Comparison of ENCODE assay signal across 9 cellular contexts in genomic region chr3:132418916-132419315, GRCh38. TPM values are rescaled to one million over a fixed set of nuclear protein-coding genes. Genes with fewer than 3 reads are reported as not detected.
DNase-seq lines count a peak whose midpoint lies in the region; ATAC-seq, FAIRE-seq and TF ChIP-seq lines count a peak whose summit lies in the region.
"Had no signal": no experiment of that assay in that cellular context is flagged by ENCODE, and none has a peak within 500 bp of the region (broad histone marks: within the 10 kb centered on the region; RNA-seq: fewer than 3 reads in every experiment).

No MANE protein-coding gene starts in this region.

- intact Hi-C loops in heart right ventricle (cut with DNase I), result loop anchor here in 1 of 10 donors (10.0 kb wide), 1 partner anchor 164 kb away; no protein-coding TSS in a partner anchor
- intact Hi-C loops in cardiac septum (cut with DNase I), result no loop called here
- intact Hi-C loops in activated CD8-positive, alpha-beta T cell treated with anti-CD3 and anti-CD28 coated beads for 36 hours (cut with micrococcal nuclease), result no loop called here
- intact Hi-C loops in upper lobe of right lung (cut with DNase I), result no loop called here

- peak overlapping the region; percentile 10 for H3K27ac Mint-ChIP-seq in activated CD8-positive, alpha-beta T cell treated with anti-CD3 and anti-CD28 coated beads for 36 hours

- POLR2A ChIA-PET in activated CD8-positive, alpha-beta T cell treated with anti-CD3 and anti-CD28 coated beads for 36 hours (lab: Charles Lee), result no interaction called here

- H3K27ac ChIP-seq in heart right ventricle (peak overlapping the region in 4 of 10 donors; percentile 86 to 96 (median 92)), upper lobe of right lung (peak overlapping the region; percentile 93)

- H3K4me1 ChIP-seq in heart right ventricle, result peaks cover 2 to 56% (median 23%) of the 10 kb centered on the region in 9 donors
- H3K4me1 ChIP-seq in upper lobe of right lung, result peaks cover 26% of the 10 kb centered on the region

- no peaks in the 10 kb centered on the region for H3K27me3 Mint-ChIP-seq in activated CD8-positive, alpha-beta T cell treated with anti-CD3 and anti-CD28 coated beads for 36 hours

- peaks cover 36% of the 10 kb centered on the region for H3K4me1 Mint-ChIP-seq in activated CD8-positive, alpha-beta T cell treated with anti-CD3 and anti-CD28 coated beads for 36 hours (ENCODE audit: low read depth)

- H3K27me3 ChIP-seq in heart right ventricle (no peaks in the 10 kb centered on the region), upper lobe of right lung (no peaks in the 10 kb centered on the region)

- ATAC-seq in heart right ventricle (no peak), upper lobe of right lung (no peak)
- no peak for ATAC-seq in activated CD8-positive, alpha-beta T cell treated with anti-CD3 and anti-CD28 coated beads for 36 hours

- H3K36me3 ChIP-seq in heart right ventricle (peaks cover 0 to 22% (median 0%) of the 10 kb centered on the region in 9 donors), upper lobe of right lung (no peaks in the 10 kb centered on the region)

- CTCF ChIA-PET in activated CD8-positive, alpha-beta T cell treated with anti-CD3 and anti-CD28 coated beads for 36 hours (lab: Charles Lee), result interaction anchor here (1.0 kb wide), 1 partner anchor 76 kb away, joined by 3 read pairs; no protein-coding TSS in a partner anchor

- H3K9me3 Mint-ChIP-seq in activated CD8-positive, alpha-beta T cell treated with anti-CD3 and anti-CD28 coated beads for 36 hours, result no peaks in the 10 kb centered on the region

- H3K9me3 ChIP-seq in heart right ventricle, result no peaks in the 10 kb centered on the region
- H3K9me3 ChIP-seq in upper lobe of right lung, result no peaks in the 10 kb centered on the region

- H3K4me3 Mint-ChIP-seq in activated CD8-positive, alpha-beta T cell treated with anti-CD3 and anti-CD28 coated beads for 36 hours, result peak overlapping the region; percentile 95

- no peak for FAIRE-seq in GM12891 (lab: Jason Lieb, UNC)
- FAIRE-seq: G401.6 had no signal

- TF ChIP-seq CTCF in heart right ventricle (IDR thresholded peaks at IDR 0.05), result no peak
- TF ChIP-seq CTCF in activated CD8-positive, alpha-beta T cell treated with anti-CD3 and anti-CD28 coated beads for 36 hours (IDR thresholded peaks at IDR 0.05), result no peak
- no peak for TF ChIP-seq CTCF in upper lobe of right lung (IDR thresholded peaks at IDR 0.05)

- H3K4me3 ChIP-seq in heart right ventricle (peak overlapping the region in 8 of 10 donors; percentile 88 to 100 (median 96)), upper lobe of right lung (peak overlapping the region; percentile 96)

- no peak for TF ChIP-seq POLR2A in GM12891 (IDR thresholded peaks at IDR 0.05; ENCODE audit: low read depth, low read length)

- DNase-seq in heart right ventricle (no peak), cardiac septum (ENCODE audit: low spot score) (no peak), iris pigment epithelial cell (ENCODE audit: low read depth) (peak; percentile 38), upper lobe of right lung (no peak), Ammon's horn (ENCODE audit: low spot score) (no peak), NCI-H524 (lab: John Stamatoyannopoulos, UW) (no peak), GM12891 (ENCODE audit: insufficient read length, low spot score) (no peak)
- no peak for DNase-seq in activated CD8-positive, alpha-beta T cell treated with anti-CD3 and anti-CD28 coated beads for 36 hours

- WGBS in heart right ventricle, 2 donors, result 14 to 16% methylated on average over 4 of the region's 4 CpGs

- H3K36me3 Mint-ChIP-seq in activated CD8-positive, alpha-beta T cell treated with anti-CD3 and anti-CD28 coated beads for 36 hours (ENCODE audit: low read depth), result peaks cover 3% of the 10 kb centered on the region

TF ChIP-seq in GM12891, 5 proteins besides CTCF, POLR2A, EP300 and RAD21:
- TF ChIP-seq SPI1 (IDR thresholded peaks at IDR 0.05; ENCODE audit: low read depth, low read length) (no peak), POLR2AphosphoS5 (IDR thresholded peaks at IDR 0.05; ENCODE audit: low read depth, low read length) (no peak), PAX5 (IDR thresholded peaks at IDR 0.05; ENCODE audit: insufficient read depth, low read length, severe bottlenecking) (no peak), TAF1 (IDR thresholded peaks at IDR 0.05; ENCODE audit: low read depth, low read length) (no peak), POU2F2 (IDR thresholded peaks at IDR 0.05; ENCODE audit: low read depth, low read length) (no peak)

RNA-seq across cellular contexts. Expression of gene DNAJC13, which starts 1.6 kb away (rescaled TPM):
- total RNA-seq in heart right ventricle, result 10 to 100 TPM; 26.7 to 40.5 (median 34.0) TPM
- 1 to 10 TPM; 6.3 to 8.9 TPM for polyA plus RNA-seq in heart right ventricle
- total RNA-seq in cardiac septum, result 39.9 TPM
- total RNA-seq in activated CD8-positive, alpha-beta T cell treated with anti-CD3 and anti-CD28 coated beads for 36 hours, result 10 to 100 TPM; 29.9 to 32.0 TPM
- 44.8 TPM for total RNA-seq in upper lobe of right lung
- polyA plus RNA-seq in GM12891 (2012; ENCODE audit: low read depth, missing spikeins), result 10.9 TPM
